ENCODE assay signal across 11 cellular contexts in the genomic region with DNA sequence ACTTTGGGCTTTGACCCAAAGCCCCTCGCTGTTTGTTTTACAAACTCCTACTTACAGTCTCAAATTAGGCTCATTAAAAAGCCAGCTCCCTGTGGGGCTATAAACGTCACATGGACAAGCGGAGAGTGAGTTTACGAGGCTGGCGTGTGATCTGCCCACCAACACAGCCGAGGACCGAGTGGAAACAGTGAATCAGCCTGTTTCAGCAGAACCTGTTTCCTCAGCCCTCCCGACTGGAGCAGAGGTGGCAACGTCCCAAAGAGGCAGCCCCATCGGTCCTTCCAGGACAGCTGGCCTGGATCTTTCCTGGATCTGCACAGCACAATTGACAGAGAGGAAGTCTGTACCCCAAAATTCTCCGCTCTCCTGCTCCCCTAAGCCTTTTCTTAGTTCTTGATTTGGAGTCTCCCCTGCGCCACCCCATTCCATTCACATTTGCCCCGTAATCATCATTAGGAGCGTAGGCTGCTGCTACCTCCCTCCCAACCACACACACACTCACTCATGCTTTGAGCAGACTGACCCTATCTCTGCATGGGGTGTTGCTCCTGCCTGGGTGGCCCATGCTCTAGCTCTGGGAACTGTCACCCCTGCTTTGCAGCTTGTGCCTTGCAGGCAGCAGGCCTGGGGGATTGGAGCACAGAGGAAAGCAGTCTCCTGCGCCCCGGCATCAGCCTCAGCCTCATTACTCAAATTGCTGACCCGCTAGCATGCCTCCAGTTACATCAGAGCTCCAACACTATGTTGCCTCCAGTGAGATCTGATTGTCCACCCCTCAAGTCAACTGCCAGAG.
DNase-seq lines count a peak whose midpoint lies in the region; ATAC-seq and TF ChIP-seq lines count a peak whose summit lies in the region.
"Had no signal": no experiment of that assay in that cellular context is flagged by ENCODE, and none has a peak within 500 bp of the region (broad histone marks: within the 10 kb centered on the region; RNA-seq: fewer than 3 reads in every experiment).

No MANE protein-coding gene starts in this region.

- no peak for ATAC-seq in GM19351 (IDR thresholded peaks at IDR 0.05; ENCODE audit: unreplicated experiment)
- ATAC-seq: naive thymus-derived CD4-positive, alpha-beta T cell had no signal

- intact Hi-C loops in ascending aorta (cut with DNase I), result loop anchor here (5.0 kb wide), 1 partner anchor 39 kb away; no protein-coding TSS in a partner anchor

- no peak overlapping the region for H3K4me3 ChIP-seq in H7 (ENCODE audit: insufficient read depth, low read depth, low read length)
- no peak overlapping the region for H3K4me3 ChIP-seq in ascending aorta

- no peak for TF ChIP-seq CTCF in ascending aorta (IDR thresholded peaks at IDR 0.05)

- H3K4me1 ChIP-seq in ascending aorta, result peaks cover 5 to 13% of the 10 kb centered on the region in 2 donors

- H3K27me3 ChIP-seq in H7 (ENCODE audit: control insufficient read depth, insufficient read depth, low read length) (no peaks in the 10 kb centered on the region), ascending aorta (no peaks in the 10 kb centered on the region)

- H3K9me3 ChIP-seq in ascending aorta, result no peaks in the 10 kb centered on the region

- peak overlapping the region; percentile 75 to 82 for H3K27ac ChIP-seq in ascending aorta
- H3K27ac ChIP-seq: epithelial cell of prostate had no signal

- DNase-seq in H7 (peak; percentile 28), ascending aorta (ENCODE audit: low spot score in 2 of 2) (peak; percentile 39 to 88), islet precursor cell (peak; percentile 88), stromal cell of bone marrow (ENCODE audit: low read depth) (peak; percentile 76), NCI-H146 treated with DMSO at 0.1 percent for 48 hours (lab: John Stamatoyannopoulos, UW; ENCODE audit: unreplicated experiment) (no peak), globus pallidus (ENCODE audit: low spot score) (no peak), NCI-H748 (lab: John Stamatoyannopoulos, UW; ENCODE audit: unreplicated experiment) (no peak)
- DNase-seq: activated CD8-positive, alpha-beta memory T cell treated with anti-CD3 and anti-CD28 coated beads, Interleukin-2, amount 50 U/mL, for 4 hours; naive thymus-derived CD4-positive, alpha-beta T cell had no signal

- H3K36me3 ChIP-seq in H7 (replicated peaks; ENCODE audit: control insufficient read depth, insufficient read depth, low read length) (no peaks in the 10 kb centered on the region), ascending aorta (no peaks in the 10 kb centered on the region)

Comparison
In these comparisons a context has a peak if more than half of its experiments do, and no peak if none do; other contexts are left out.
1. DNase-seq: peak in H7 (single experiment), ascending aorta (2 of 2), islet precursor cell (single experiment) and stromal cell of bone marrow (single experiment); none in NCI-H146 treated with DMSO at 0.1 percent for 48 hours (single experiment), globus pallidus (single experiment) and NCI-H748 (single experiment).